In the genomic region with DNA sequence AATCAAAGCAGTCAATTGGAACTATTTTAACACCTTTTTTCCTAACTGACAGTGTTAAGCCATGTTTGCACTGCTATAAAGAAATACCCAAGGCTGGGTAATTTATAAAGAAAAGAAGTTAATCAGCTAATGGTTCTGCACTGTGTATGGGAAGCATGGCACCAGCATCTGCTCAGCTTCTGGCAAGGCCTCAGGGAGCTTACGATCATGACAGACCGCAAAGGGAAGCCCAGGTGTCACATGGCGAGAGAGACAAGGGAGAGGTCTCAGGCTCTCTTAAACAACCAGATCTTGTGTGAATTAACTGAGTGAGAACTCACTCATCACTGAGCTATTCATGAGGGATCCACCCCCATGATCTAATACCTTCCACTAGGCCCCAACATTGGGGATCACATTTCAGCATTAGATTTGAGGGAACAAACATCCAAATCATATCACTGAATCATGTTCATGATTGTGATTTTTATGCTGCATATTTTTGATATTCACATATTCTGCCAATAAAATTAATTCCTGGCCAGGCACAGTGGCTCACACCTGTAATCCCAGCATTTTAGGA, we compare ENCODE assay signal across 19 cellular contexts. TPM values are rescaled to one million over a fixed set of nuclear protein-coding genes. Genes with fewer than 3 reads are reported as not detected.
A peak's percentile ranks its signal among the peaks of the same experiment; 100 is the strongest.
DNase-seq lines count a peak whose midpoint lies in the region; ATAC-seq and TF ChIP-seq lines count a peak whose summit lies in the region.
"Had no signal": no experiment of that assay in that cellular context is flagged by ENCODE, and none has a peak within 500 bp of the region (broad histone marks: within the 10 kb centered on the region; RNA-seq: fewer than 3 reads in every experiment).

No MANE protein-coding gene starts in this region.

- no peaks in the 10 kb centered on the region for H4K20me1 ChIP-seq in smooth muscle cell (ENCODE audit: low read depth)

- no peaks in the 10 kb centered on the region for H3K9me3 Mint-ChIP-seq in activated CD8-positive, alpha-beta memory T cell treated with anti-CD3 and anti-CD28 coated beads, Interleukin-2, amount 10 ng/mL, durations not matched to agents 7 days and 5 days (ENCODE audit: low read depth)
- H3K9me3 Mint-ChIP-seq: activated T-helper 2 cell treated with anti-CD3 and anti-CD28 coated beads, Interferon-gamma antibody, Interleukin-2, Interleukin-4, amounts not matched to agents 10 μg/mL and 5 μg/mL and 100 μg/mL, durations not matched to agents 14 hours and 24 hours and 36 hours; dendritic cell treated with granulocyte-macrophage colony-stimulating factor and Interleukin-4, amounts not matched to agents 40 ng/mL and 50 ng/mL, for 4 days; stimulated activated naive CD8-positive, alpha-beta T cell treated with anti-CD3 and anti-CD28 coated beads, Interleukin-15, amount 100 ng/mL, for 72 hours; T-cell had no signal

- H3K9me3 ChIP-seq in smooth muscle cell (replicated peaks; ENCODE audit: low read depth) = no peaks in the 10 kb centered on the region
- H3K9me3 ChIP-seq: spleen had no signal

- WGBS in smooth muscle cell (ENCODE audit: low lambda C conversion rate) = 98% methylated on average over 3 of the region's 3 CpGs

- no peaks in the 10 kb centered on the region for H3K27me3 Mint-ChIP-seq in activated CD8-positive, alpha-beta memory T cell treated with anti-CD3 and anti-CD28 coated beads, Interleukin-2, amount 10 ng/mL, durations not matched to agents 7 days and 5 days
- H3K27me3 Mint-ChIP-seq: dendritic cell treated with granulocyte-macrophage colony-stimulating factor and Interleukin-4, amounts not matched to agents 40 ng/mL and 50 ng/mL, for 4 days; stimulated activated naive CD8-positive, alpha-beta T cell treated with anti-CD3 and anti-CD28 coated beads, Interleukin-15, amount 100 ng/mL, for 72 hours; T-cell had no signal

- H3K4me3 ChIP-seq in foreskin fibroblast (ENCODE audit: low read depth in 1 of 2, low read length in 2 of 2) = no peak overlapping the region
- no peak overlapping the region for H3K4me3 ChIP-seq in smooth muscle cell
- H3K4me3 ChIP-seq: spleen had no signal

- H3K4me1 Mint-ChIP-seq in activated CD8-positive, alpha-beta memory T cell treated with anti-CD3 and anti-CD28 coated beads, Interleukin-2, amount 10 ng/mL, durations not matched to agents 7 days and 5 days = peaks cover 2% of the 10 kb centered on the region
- H3K4me1 Mint-ChIP-seq: stimulated activated naive CD8-positive, alpha-beta T cell treated with anti-CD3 and anti-CD28 coated beads, Interleukin-15, amount 100 ng/mL, for 72 hours had no signal

- H3K4me3 Mint-ChIP-seq in activated CD8-positive, alpha-beta memory T cell treated with anti-CD3 and anti-CD28 coated beads, Interleukin-2, amount 10 ng/mL, durations not matched to agents 7 days and 5 days = no peak overlapping the region
- H3K4me3 Mint-ChIP-seq: dendritic cell treated with granulocyte-macrophage colony-stimulating factor and Interleukin-4, amounts not matched to agents 40 ng/mL and 50 ng/mL, for 4 days; stimulated activated naive CD8-positive, alpha-beta T cell treated with anti-CD3 and anti-CD28 coated beads, Interleukin-15, amount 100 ng/mL, for 72 hours; T-cell had no signal

- peaks cover 5% of the 10 kb centered on the region for H3K79me2 ChIP-seq in smooth muscle cell (ENCODE audit: low read depth)

- peaks cover 3% of the 10 kb centered on the region for H3F3A ChIP-seq in smooth muscle cell (ENCODE audit: low read depth)

- DNase-seq in EH (ENCODE audit: low read depth) = peak; percentile 34
- peak; percentile 52 to 75 for DNase-seq in foreskin fibroblast
- no peak for DNase-seq in smooth muscle cell (lab: John Stamatoyannopoulos, UW; ENCODE audit: unreplicated experiment)
- DNase-seq in HEK293T (ENCODE audit: extremely low spot score) = no peak
- no peak for DNase-seq in activated CD8-positive, alpha-beta memory T cell treated with anti-CD3 and anti-CD28 coated beads, Interleukin-2, amount 10 ng/mL, durations not matched to agents 7 days and 5 days
- DNase-seq in DMS53 (lab: John Stamatoyannopoulos, UW) = no peak
- DNase-seq: amygdala; NCI-H2107; NCI-H748 treated with DMSO at 0.1 percent for 48 hours; spleen; stimulated activated naive CD8-positive, alpha-beta T cell treated with anti-CD3 and anti-CD28 coated beads, Interleukin-15, amount 100 ng/mL, for 72 hours; T-cell; WERI-Rb-1 had no signal

- peaks cover 2% of the 10 kb centered on the region for H3K36me3 Mint-ChIP-seq in activated CD8-positive, alpha-beta memory T cell treated with anti-CD3 and anti-CD28 coated beads, Interleukin-2, amount 10 ng/mL, durations not matched to agents 7 days and 5 days

- H3K27ac Mint-ChIP-seq in activated CD8-positive, alpha-beta memory T cell treated with anti-CD3 and anti-CD28 coated beads, Interleukin-2, amount 10 ng/mL, durations not matched to agents 7 days and 5 days = no peak overlapping the region
- H3K27ac Mint-ChIP-seq: activated T-helper 2 cell treated with anti-CD3 and anti-CD28 coated beads, Interferon-gamma antibody, Interleukin-2, Interleukin-4, amounts not matched to agents 10 μg/mL and 5 μg/mL and 100 μg/mL, durations not matched to agents 14 hours and 24 hours and 36 hours; dendritic cell treated with granulocyte-macrophage colony-stimulating factor and Interleukin-4, amounts not matched to agents 40 ng/mL and 50 ng/mL, for 4 days; stimulated activated naive CD8-positive, alpha-beta T cell treated with anti-CD3 and anti-CD28 coated beads, Interleukin-15, amount 100 ng/mL, for 72 hours; T-cell had no signal

- no peaks in the 10 kb centered on the region for H3K27me3 ChIP-seq in smooth muscle cell (ENCODE audit: low read depth)
- H3K27me3 ChIP-seq: spleen had no signal

- peaks cover 24% of the 10 kb centered on the region for H3K4me1 ChIP-seq in smooth muscle cell (ENCODE audit: low read depth)

- no peak overlapping the region for H3K4me2 ChIP-seq in smooth muscle cell

- POLR2A ChIA-PET in HEK293T (lab: Yijun Ruan, JAX) = no interaction called here

- no peak for ATAC-seq in GM18519 (IDR thresholded peaks at IDR 0.05; ENCODE audit: low FRiP score, unreplicated experiment)
- ATAC-seq in activated CD8-positive, alpha-beta memory T cell treated with anti-CD3 and anti-CD28 coated beads, Interleukin-2, amount 10 ng/mL, durations not matched to agents 7 days and 5 days = no peak
- ATAC-seq: stimulated activated naive CD8-positive, alpha-beta T cell treated with anti-CD3 and anti-CD28 coated beads, Interleukin-15, amount 100 ng/mL, for 72 hours; T-cell had no signal

- CTCF ChIA-PET in HEK293T (lab: Yijun Ruan, JAX) = interaction anchor here (0.5 kb wide), 1 partner anchor 174 kb away, joined by 5 read pairs; no protein-coding TSS in a partner anchor
- CTCF ChIA-PET in activated CD8-positive, alpha-beta memory T cell treated with anti-CD3 and anti-CD28 coated beads, Interleukin-2, amount 10 ng/mL, durations not matched to agents 7 days and 5 days (lab: Charles Lee) = interaction anchor here (1.5 to 1.6 kb wide), 2 partner anchors 12 to 179 kb away, joined by 3 read pairs; no protein-coding TSS in a partner anchor

- no peak overlapping the region for H2AFZ ChIP-seq in smooth muscle cell (ENCODE audit: low read depth)

- H3K36me3 ChIP-seq in smooth muscle cell (ENCODE audit: low read depth) = no peaks in the 10 kb centered on the region
- H3K36me3 ChIP-seq: spleen, WERI-Rb-1 had no signal

- no peak for TF ChIP-seq CTCF in VCaP (conservative IDR thresholded peaks at IDR 0.05)
- no peak for TF ChIP-seq CTCF in foreskin fibroblast (IDR thresholded peaks at IDR 0.05; ENCODE audit: low read depth, low read length)
- no peak for TF ChIP-seq CTCF in smooth muscle cell (IDR thresholded peaks at IDR 0.05; ENCODE audit: borderline replicate concordance, insufficient read depth, poor library complexity, severe bottlenecking)

- H3K27ac ChIP-seq in VCaP (peak overlapping the region; percentile 97), smooth muscle cell (ENCODE audit: low read depth) (peak overlapping the region; percentile 22)
- H3K27ac ChIP-seq: WERI-Rb-1 had no signal

- H3K9ac ChIP-seq in smooth muscle cell (ENCODE audit: low read depth) = no peak overlapping the region

TF ChIP-seq in HEK293T, 16 proteins besides CTCF, POLR2A, EP300 and RAD21:
- TF ChIP-seq FOXM1 (IDR thresholded peaks at IDR 0.05; ENCODE audit: borderline replicate concordance) (no peak), LEF1 (IDR thresholded peaks at IDR 0.05; ENCODE audit: borderline replicate concordance) (no peak), ELF4 (IDR thresholded peaks at IDR 0.05) (no peak)

RNA-seq across cellular contexts. Expression of a gene that starts 5.8 kb away (rescaled TPM):
- 8.2 and 10.2 TPM in 2 replicates for total RNA-seq in smooth muscle cell
- 3.1 and 6.8 TPM in 2 replicates for polyA plus RNA-seq in smooth muscle cell
- 1 to 10 TPM; 3.5 to 6.7 TPM for total RNA-seq in activated CD8-positive, alpha-beta memory T cell treated with anti-CD3 and anti-CD28 coated beads, Interleukin-2, amount 10 ng/mL, durations not matched to agents 7 days and 5 days

RNA-seq across cellular contexts. Expression of a gene that starts 56.0 kb away (rescaled TPM):
- total RNA-seq in smooth muscle cell = 2.4 and 3.9 TPM in 2 replicates
- 1.7 and 5.6 TPM in 2 replicates for polyA plus RNA-seq in smooth muscle cell
- not detected for total RNA-seq in activated CD8-positive, alpha-beta memory T cell treated with anti-CD3 and anti-CD28 coated beads, Interleukin-2, amount 10 ng/mL, durations not matched to agents 7 days and 5 days
- total RNA-seq: activated T-helper 2 cell treated with anti-CD3 and anti-CD28 coated beads, Interferon-gamma antibody, Interleukin-2, Interleukin-4, amounts not matched to agents 10 μg/mL and 5 μg/mL and 100 μg/mL, durations not matched to agents 14 hours and 24 hours and 36 hours; RPMI7951; T-cell had no signal
- polyA plus RNA-seq: AG04450 had no signal

Comparison
In these comparisons a context has a peak if more than half of its experiments do, and no peak if none do; other contexts are left out.
1. DNase-seq: peak in EH (single experiment) and foreskin fibroblast (2 of 2); none in smooth muscle cell (single experiment), HEK293T (single experiment), activated CD8-positive, alpha-beta memory T cell treated with anti-CD3 and anti-CD28 coated beads, Interleukin-2, amount 10 ng/mL, durations not matched to agents 7 days and 5 days (single experiment) and DMS53 (single experiment).